Comparison of ENCODE assay signal across 12 cellular contexts in genomic region chr4:83905952-83906351, GRCh38.
DNase-seq lines count a peak whose midpoint lies in the region; ATAC-seq and TF ChIP-seq lines count a peak whose summit lies in the region.
"Had no signal": no experiment of that assay in that cellular context is flagged by ENCODE, and none has a peak within 500 bp of the region (broad histone marks: within the 10 kb centered on the region; RNA-seq: fewer than 3 reads in every experiment).

No MANE protein-coding gene starts in this region.

- no peak overlapping the region for H3K27ac Mint-ChIP-seq in progenitor cell of endocrine pancreas

- no peak for ATAC-seq in HG02884 (IDR thresholded peaks at IDR 0.05; ENCODE audit: unreplicated experiment)

- no peaks in the 10 kb centered on the region for H3K27me3 Mint-ChIP-seq in progenitor cell of endocrine pancreas

- no peak overlapping the region for H3K4me3 ChIP-seq in astrocyte of the spinal cord (ENCODE audit: low read depth, low read length)

- H3K36me3 Mint-ChIP-seq in progenitor cell of endocrine pancreas (ENCODE audit: insufficient read depth) = no peaks in the 10 kb centered on the region

- TF ChIP-seq CTCF in astrocyte of the spinal cord (IDR thresholded peaks at IDR 0.05; ENCODE audit: low read depth, low read length) (peak; percentile 25), progenitor cell of endocrine pancreas (IDR thresholded peaks at IDR 0.05; ENCODE audit: unreplicated experiment) (peak; percentile 57)

- DNase-seq in NCI-H2227 (lab: John Stamatoyannopoulos, UW; ENCODE audit: unreplicated experiment) (peak; percentile 42), NCI-H2227 treated with DMSO at 0.1 percent for 48 hours (lab: John Stamatoyannopoulos, UW) (no peak), NAMALWA (ENCODE audit: low spot score) (peak; percentile 50), astrocyte of the spinal cord (ENCODE audit: low read depth, low spot score) (no peak), progenitor cell of endocrine pancreas (ENCODE audit: low spot score, unreplicated experiment) (peak; percentile 10), kidney glomerular epithelial cell (lab: John Stamatoyannopoulos, UW) (no peak)
- DNase-seq in activated CD4-positive, alpha-beta T cell treated with anti-CD3 and anti-CD28 coated beads, Interleukin-2, amount 50 U/mL, for 1 hour = no peak
- DNase-seq: activated CD4-positive, CD25-positive, alpha-beta regulatory T cell treated with anti-CD3 and anti-CD28 coated beads, Interleukin-2, amount 50 U/mL, for 72 hours; head of caudate nucleus; NCI-H2107; occipital lobe had no signal

- in situ Hi-C loops in astrocyte of the spinal cord (cut with HindIII; ENCODE audit: low sequenced_read_pairs) = no loop called here

- no peaks in the 10 kb centered on the region for H3K4me1 Mint-ChIP-seq in progenitor cell of endocrine pancreas (ENCODE audit: low read depth)

- no peak overlapping the region for H3K4me3 Mint-ChIP-seq in progenitor cell of endocrine pancreas (ENCODE audit: low read depth)

- H3K9me3 Mint-ChIP-seq in progenitor cell of endocrine pancreas (ENCODE audit: low read depth) = no peaks in the 10 kb centered on the region

Comparison
In these comparisons a context has a peak if more than half of its experiments do, and no peak if none do; other contexts are left out.
1. DNase-seq: peak in NCI-H2227 (single experiment), NAMALWA (single experiment) and progenitor cell of endocrine pancreas (single experiment); none in NCI-H2227 treated with DMSO at 0.1 percent for 48 hours (single experiment), astrocyte of the spinal cord (single experiment), activated CD4-positive, alpha-beta T cell treated with anti-CD3 and anti-CD28 coated beads, Interleukin-2, amount 50 U/mL, for 1 hour (single experiment) and kidney glomerular epithelial cell (single experiment).